Comparison of ENCODE assay signal across 7 cellular contexts in genomic region chr11:28529540-28530410, GRCh38.
A peak's percentile ranks its signal among the peaks of the same experiment; 100 is the strongest.
DNase-seq lines count a peak whose midpoint lies in the region; ATAC-seq and TF ChIP-seq lines count a peak whose summit lies in the region.

No MANE protein-coding gene starts in this region.

- H3K36me3 ChIP-seq in vagina = no peaks in the 10 kb centered on the region

- H3K27ac ChIP-seq in vagina = no peak overlapping the region

- intact Hi-C loops in vagina (cut with DNase I) = loop anchor here (10.0 kb wide), 1 partner anchor 835 kb away; no protein-coding TSS in a partner anchor

- TF ChIP-seq CTCF in GM12864 (IDR thresholded peaks at IDR 0.05; ENCODE audit: low read depth, low read length, missing control alignments) (no peak), LNCaP clone FGC (IDR thresholded peaks at IDR 0.05; ENCODE audit: control insufficient read depth, extremely low read depth, insufficient read depth) (peak; percentile 44), vagina (IDR thresholded peaks at IDR 0.05) (no peak)

- H3K4me1 ChIP-seq in vagina = no peaks in the 10 kb centered on the region

- no peak for ATAC-seq in HG03342 (IDR thresholded peaks at IDR 0.05; ENCODE audit: unreplicated experiment)

- H3K27me3 ChIP-seq in vagina = no peaks in the 10 kb centered on the region

- no peaks in the 10 kb centered on the region for H3K9me3 ChIP-seq in vagina

- H3K4me3 ChIP-seq in GM12864 (ENCODE audit: low read depth, low read length) = no peak overlapping the region
- H3K4me3 ChIP-seq in LNCaP clone FGC (ENCODE audit: low read depth, low read length) = no peak overlapping the region
- H3K4me3 ChIP-seq in vagina = no peak overlapping the region

- DNase-seq in GM12864 (ENCODE audit: low read depth) = peak; percentile 2
- DNase-seq in LNCaP clone FGC (ENCODE audit: low read depth) = no peak
- DNase-seq in SW480 (ENCODE audit: low spot score) = peak; percentile 61
- DNase-seq in iPS-NIHi7 (ENCODE audit: extremely low spot score) = peak; percentile 24
- no peak for DNase-seq in mesenteric fat pad (ENCODE audit: low spot score)
- DNase-seq in vagina (ENCODE audit: extremely low spot score in 2 of 2) = no peak

- no peak for TF ChIP-seq POLR2A in vagina (IDR thresholded peaks at IDR 0.05)

Comparison
In these comparisons a context has a peak if more than half of its experiments do, and no peak if none do; other contexts are left out.
1. DNase-seq: peak in GM12864 (single experiment), SW480 (single experiment) and iPS-NIHi7 (single experiment); none in LNCaP clone FGC (single experiment), mesenteric fat pad (single experiment) and vagina (0 of 2).